2 cellular contexts compared by ENCODE assay signal in the genomic region with DNA sequence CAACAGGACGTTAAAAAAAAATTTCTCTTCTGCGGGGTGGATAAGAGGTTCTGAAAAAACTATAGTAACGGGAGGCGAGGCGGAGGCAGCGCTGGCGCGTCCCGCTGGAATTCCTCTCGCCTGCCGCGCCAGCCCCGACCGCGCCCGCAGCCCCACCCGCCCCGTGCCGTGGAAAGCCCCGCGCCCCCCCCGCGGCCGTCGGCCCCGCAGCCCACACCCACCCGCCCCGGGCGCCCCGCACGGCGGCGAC.
TF ChIP-seq lines count a peak whose summit lies in the region.

No MANE protein-coding gene starts in this region.

TF ChIP-seq in SK-N-SH, 30 proteins besides CTCF, POLR2A, EP300 and RAD21 (continued from another document):
- TF ChIP-seq, protein P1, sequence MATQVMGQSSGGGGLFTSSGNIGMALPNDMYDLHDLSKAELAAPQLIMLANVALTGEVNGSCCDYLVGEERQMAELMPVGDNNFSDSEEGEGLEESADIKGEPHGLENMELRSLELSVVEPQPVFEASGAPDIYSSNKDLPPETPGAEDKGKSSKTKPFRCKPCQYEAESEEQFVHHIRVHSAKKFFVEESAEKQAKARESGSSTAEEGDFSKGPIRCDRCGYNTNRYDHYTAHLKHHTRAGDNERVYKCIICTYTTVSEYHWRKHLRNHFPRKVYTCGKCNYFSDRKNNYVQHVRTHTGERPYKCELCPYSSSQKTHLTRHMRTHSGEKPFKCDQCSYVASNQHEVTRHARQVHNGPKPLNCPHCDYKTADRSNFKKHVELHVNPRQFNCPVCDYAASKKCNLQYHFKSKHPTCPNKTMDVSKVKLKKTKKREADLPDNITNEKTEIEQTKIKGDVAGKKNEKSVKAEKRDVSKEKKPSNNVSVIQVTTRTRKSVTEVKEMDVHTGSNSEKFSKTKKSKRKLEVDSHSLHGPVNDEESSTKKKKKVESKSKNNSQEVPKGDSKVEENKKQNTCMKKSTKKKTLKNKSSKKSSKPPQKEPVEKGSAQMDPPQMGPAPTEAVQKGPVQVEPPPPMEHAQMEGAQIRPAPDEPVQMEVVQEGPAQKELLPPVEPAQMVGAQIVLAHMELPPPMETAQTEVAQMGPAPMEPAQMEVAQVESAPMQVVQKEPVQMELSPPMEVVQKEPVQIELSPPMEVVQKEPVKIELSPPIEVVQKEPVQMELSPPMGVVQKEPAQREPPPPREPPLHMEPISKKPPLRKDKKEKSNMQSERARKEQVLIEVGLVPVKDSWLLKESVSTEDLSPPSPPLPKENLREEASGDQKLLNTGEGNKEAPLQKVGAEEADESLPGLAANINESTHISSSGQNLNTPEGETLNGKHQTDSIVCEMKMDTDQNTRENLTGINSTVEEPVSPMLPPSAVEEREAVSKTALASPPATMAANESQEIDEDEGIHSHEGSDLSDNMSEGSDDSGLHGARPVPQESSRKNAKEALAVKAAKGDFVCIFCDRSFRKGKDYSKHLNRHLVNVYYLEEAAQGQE (IDR thresholded peaks at IDR 0.05; ENCODE audit: low read depth, low read length), result no peak
- TF ChIP-seq ZBTB33 (IDR thresholded peaks at IDR 0.05; ENCODE audit: borderline replicate concordance, low read depth) (no peak), TCF12 (IDR thresholded peaks at IDR 0.05) (no peak), MEF2A (IDR thresholded peaks at IDR 0.05; ENCODE audit: borderline replicate concordance, low read depth) (no peak), JUND (IDR thresholded peaks at IDR 0.05) (no peak), POLR2AphosphoS5 (IDR thresholded peaks at IDR 0.05; ENCODE audit: low read depth, low read length) (no peak; the same call in 1 of the 2 replicates), ELF1 (IDR thresholded peaks at IDR 0.05) (no peak), FOXM1 (IDR thresholded peaks at IDR 0.05; ENCODE audit: low read depth) (no peak), SMC3 (IDR thresholded peaks at IDR 0.05; ENCODE audit: low read depth, low read length) (no peak), TAF1 (IDR thresholded peaks at IDR 0.05; ENCODE audit: borderline replicate concordance, low read depth, low read length) (no peak), TEAD4 (IDR thresholded peaks at IDR 0.05; ENCODE audit: borderline replicate concordance, insufficient read depth) (no peak), MXI1 (IDR thresholded peaks at IDR 0.05; ENCODE audit: low read depth, low read length) (no peak), PBX3 (IDR thresholded peaks at IDR 0.05) (no peak)
TF ChIP-seq in SK-N-SH: peak in this region for 0.

TF ChIP-seq in SK-N-SH treated with all-trans-retinoic acid at 6 μM for 48 hours, 23 proteins besides CTCF, POLR2A, EP300 and RAD21 (continued from another document):
- no peak for TF ChIP-seq CREB5 (CRISPR knock-in tag; IDR thresholded peaks at IDR 0.05; ENCODE audit: low read depth)
- TF ChIP-seq OSR1 (CRISPR knock-in tag; IDR thresholded peaks at IDR 0.05), result no peak
- TF ChIP-seq TOX (CRISPR knock-in tag; IDR thresholded peaks at IDR 0.05; ENCODE audit: borderline replicate concordance), result no peak
